ENCODE assay signal across 21 cellular contexts in genomic region chr7:46032936-46033335, GRCh38.
DNase-seq lines count a peak whose midpoint lies in the region; ATAC-seq, FAIRE-seq and TF ChIP-seq lines count a peak whose summit lies in the region.
"Had no signal": no experiment of that assay in that cellular context is flagged by ENCODE, and none has a peak within 500 bp of the region (broad histone marks: within the 10 kb centered on the region; RNA-seq: fewer than 3 reads in every experiment).

No MANE protein-coding gene starts in this region.

- H4K91ac ChIP-seq in trophoblast cell (ENCODE audit: low read depth, low read length), result peak overlapping the region; percentile 100

- peak overlapping the region; percentile 98 for H2BK5ac ChIP-seq in trophoblast cell (ENCODE audit: low read depth, low read length, poor library complexity)

- H3K79me2 ChIP-seq in trophoblast cell (ENCODE audit: control insufficient read depth, insufficient read depth, low read length, poor library complexity), result peaks cover 12% of the 10 kb centered on the region

- no peak for TF ChIP-seq CTCF in bronchial epithelial cell (IDR thresholded peaks at IDR 0.05; ENCODE audit: insufficient read depth, low read length, severe bottlenecking)

- peaks cover 51% of the 10 kb centered on the region for H3K79me1 ChIP-seq in trophoblast cell (ENCODE audit: low read length)

- H3K27me3 ChIP-seq in bronchial epithelial cell (ENCODE audit: control insufficient read depth, insufficient read depth, low read length) (no peaks in the 10 kb centered on the region), trophoblast cell (ENCODE audit: insufficient read depth, low read length) (no peaks in the 10 kb centered on the region)

- no CpG with 5 or more reads among the region's 2 CpGs for WGBS in trophoblast cell (ENCODE audit: extremely low coverage, insufficient coverage, insufficient read length)

- H3K4me3 ChIP-seq in bronchial epithelial cell (ENCODE audit: low read depth, low read length) (no peak overlapping the region), trophoblast cell (ENCODE audit: low read depth, low read length) (no peak overlapping the region)

- H2AFZ ChIP-seq in trophoblast cell (ENCODE audit: insufficient read depth, low read length, poor library complexity), result no peak overlapping the region

- peak overlapping the region; percentile 70 for H3K18ac ChIP-seq in trophoblast cell (ENCODE audit: low read length)

- peak overlapping the region; percentile 72 for H2AK5ac ChIP-seq in trophoblast cell (ENCODE audit: low read length)

- DNase-seq in EH (ENCODE audit: low read depth), result peak; percentile 96
- DNase-seq in M059J (ENCODE audit: low read depth), result peak; percentile 97
- DNase-seq in bronchial epithelial cell (ENCODE audit: low read depth), result peak; percentile 86
- peak; percentile 87 to 95 for DNase-seq in trophoblast cell
- DNase-seq in GM19240 (ENCODE audit: insufficient read length, low spot score), result no peak
- DNase-seq in NCI-H146 (lab: John Stamatoyannopoulos, UW), result no peak
- DNase-seq in stimulated activated naive B cell treated with anti-CD40 and anti-IgM and Interleukin-4, amounts not matched to agents 10 μg/mL and 1 μg/mL and 100 μg/mL, for 72 hours, result no peak
- DNase-seq: activated CD4-positive, alpha-beta T cell treated with anti-CD3 and anti-CD28 coated beads for 48 hours; activated naive CD4-positive, alpha-beta T cell treated with Interleukin-2 at 50 U/mL for 16 hours; CD4-positive, CD25-positive, alpha-beta regulatory T cell; dermis blood vessel endothelial cell; DMS53; head of caudate nucleus; immature natural killer cell; MM.1S; naive thymus-derived CD4-positive, alpha-beta T cell; NCI-H187 treated with DMSO at 0.1 percent for 48 hours; NCI-H510A treated with DMSO at 0.1 percent for 48 hours; small intestine had no signal

- no peaks in the 10 kb centered on the region for H3K9me3 ChIP-seq in trophoblast cell (ENCODE audit: insufficient read depth, low read depth, low read length)

- H4K12ac ChIP-seq in trophoblast cell (ENCODE audit: low read depth, low read length), result peak overlapping the region; percentile 43

- H2BK120ac ChIP-seq in trophoblast cell (ENCODE audit: insufficient read depth, low read length, poor library complexity), result peak overlapping the region; percentile 100

- H3K27ac Mint-ChIP-seq in stimulated activated naive B cell treated with anti-CD40 and anti-IgM and Interleukin-4, amounts not matched to agents 10 μg/mL and 1 μg/mL and 100 μg/mL, for 72 hours, result no peak overlapping the region
- H3K27ac Mint-ChIP-seq: CD4-positive, CD25-positive, alpha-beta regulatory T cell; immature natural killer cell; naive thymus-derived CD4-positive, alpha-beta T cell had no signal

- FAIRE-seq in bronchial epithelial cell (lab: Jason Lieb, UNC), result peak; percentile 28
- FAIRE-seq: small intestine had no signal

- H3K4me3 Mint-ChIP-seq in stimulated activated naive B cell treated with anti-CD40 and anti-IgM and Interleukin-4, amounts not matched to agents 10 μg/mL and 1 μg/mL and 100 μg/mL, for 72 hours, result no peak overlapping the region
- H3K4me3 Mint-ChIP-seq: CD4-positive, CD25-positive, alpha-beta regulatory T cell; immature natural killer cell; naive thymus-derived CD4-positive, alpha-beta T cell had no signal

- H4K8ac ChIP-seq in trophoblast cell (ENCODE audit: low read depth, low read length), result peak overlapping the region; percentile 94

- no peaks in the 10 kb centered on the region for H3K27me3 Mint-ChIP-seq in stimulated activated naive B cell treated with anti-CD40 and anti-IgM and Interleukin-4, amounts not matched to agents 10 μg/mL and 1 μg/mL and 100 μg/mL, for 72 hours
- H3K27me3 Mint-ChIP-seq: CD4-positive, CD25-positive, alpha-beta regulatory T cell; naive thymus-derived CD4-positive, alpha-beta T cell had no signal

- H3K36me3 Mint-ChIP-seq in stimulated activated naive B cell treated with anti-CD40 and anti-IgM and Interleukin-4, amounts not matched to agents 10 μg/mL and 1 μg/mL and 100 μg/mL, for 72 hours, result no peaks in the 10 kb centered on the region
- H3K36me3 Mint-ChIP-seq: CD4-positive, CD25-positive, alpha-beta regulatory T cell; immature natural killer cell; naive thymus-derived CD4-positive, alpha-beta T cell had no signal

- H3K4me2 ChIP-seq in trophoblast cell (ENCODE audit: low read length), result no peak overlapping the region

- peaks cover 7 to 8% of the 10 kb centered on the region in 2 donors for H3K9me3 Mint-ChIP-seq in stimulated activated naive B cell treated with anti-CD40 and anti-IgM and Interleukin-4, amounts not matched to agents 10 μg/mL and 1 μg/mL and 100 μg/mL, for 72 hours
- H3K9me3 Mint-ChIP-seq: CD4-positive, CD25-positive, alpha-beta regulatory T cell; immature natural killer cell had no signal

- H3K14ac ChIP-seq in trophoblast cell (ENCODE audit: low read length), result peak overlapping the region; percentile 100

- H3K36me3 ChIP-seq in bronchial epithelial cell (ENCODE audit: control insufficient read depth, insufficient read depth, low read length) (no peaks in the 10 kb centered on the region), trophoblast cell (ENCODE audit: control insufficient read depth in 1 of 2, insufficient read depth in 2 of 2, low read length in 2 of 2) (peaks cover 2 to 6% of the 10 kb centered on the region in 2 experiments)

- H3K27ac ChIP-seq in trophoblast cell (ENCODE audit: low read depth, low read length), result peak overlapping the region; percentile 90

- no peak for ATAC-seq in stimulated activated naive B cell treated with anti-CD40 and anti-IgM and Interleukin-4, amounts not matched to agents 10 μg/mL and 1 μg/mL and 100 μg/mL, for 72 hours (replicated peaks)
- ATAC-seq in HG03565 (IDR thresholded peaks at IDR 0.05; ENCODE audit: unreplicated experiment), result no peak
- ATAC-seq: naive thymus-derived CD4-positive, alpha-beta T cell; SK-N-SH treated with all-trans-retinoic acid at 6 μM for 48 hours had no signal

- H3K4ac ChIP-seq in trophoblast cell (ENCODE audit: low read depth, low read length), result peak overlapping the region; percentile 82

- no peaks in the 10 kb centered on the region for H3K4me1 Mint-ChIP-seq in stimulated activated naive B cell treated with anti-CD40 and anti-IgM and Interleukin-4, amounts not matched to agents 10 μg/mL and 1 μg/mL and 100 μg/mL, for 72 hours
- H3K4me1 Mint-ChIP-seq: CD4-positive, CD25-positive, alpha-beta regulatory T cell; immature natural killer cell; naive thymus-derived CD4-positive, alpha-beta T cell had no signal

- H3K4me1 ChIP-seq in trophoblast cell (ENCODE audit: control insufficient read depth in 1 of 2, insufficient read depth in 2 of 2, low read length in 2 of 2), result peaks cover 23 to 36% of the 10 kb centered on the region in 2 experiments

- no peak overlapping the region for H3K9ac ChIP-seq in trophoblast cell (ENCODE audit: low read length)

- H2BK12ac ChIP-seq in trophoblast cell (ENCODE audit: low read length), result peak overlapping the region; percentile 100

- no peak overlapping the region for H3K23ac ChIP-seq in trophoblast cell (ENCODE audit: low read length)

Comparison
In these comparisons a context has a peak if more than half of its experiments do, and no peak if none do; other contexts are left out.
1. DNase-seq: peak in EH (single experiment), M059J (single experiment), bronchial epithelial cell (single experiment) and trophoblast cell (2 of 2); none in GM19240 (single experiment), NCI-H146 (single experiment) and stimulated activated naive B cell treated with anti-CD40 and anti-IgM and Interleukin-4, amounts not matched to agents 10 μg/mL and 1 μg/mL and 100 μg/mL, for 72 hours (single experiment).